In the genomic region with DNA sequence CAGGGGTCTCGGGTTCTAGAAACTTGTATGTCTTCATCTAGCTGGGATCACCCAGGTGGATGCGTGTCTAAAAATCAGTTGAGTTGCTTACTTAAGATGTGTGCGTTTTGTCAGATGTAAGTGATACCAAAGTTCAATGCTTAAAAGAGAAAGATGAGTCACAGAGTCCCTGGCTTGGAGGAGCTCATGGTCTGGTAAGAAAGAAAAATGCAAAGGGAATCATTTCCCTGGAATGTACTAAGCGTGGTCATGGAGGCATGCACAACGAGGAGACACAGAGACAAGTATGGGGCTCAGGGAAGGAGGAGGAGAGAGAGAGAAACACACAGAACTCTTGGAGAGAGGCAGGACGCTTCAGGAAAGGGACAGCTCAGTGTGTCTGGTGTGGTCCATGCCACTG, we compare ENCODE assay signal across 12 cellular contexts.
DNase-seq lines count a peak whose midpoint lies in the region; ATAC-seq and TF ChIP-seq lines count a peak whose summit lies in the region.
"Had no signal": no experiment of that assay in that cellular context is flagged by ENCODE, and none has a peak within 500 bp of the region (broad histone marks: within the 10 kb centered on the region; RNA-seq: fewer than 3 reads in every experiment).

No MANE protein-coding gene starts in this region.

- peak; percentile 79 for DNase-seq in GM04504 (ENCODE audit: low read depth)
- no peak for DNase-seq in RWPE2 (ENCODE audit: low spot score)
- DNase-seq in fibroblast of mammary gland (ENCODE audit: low read depth): peak; percentile 92
- DNase-seq in skeletal muscle cell (ENCODE audit: low read depth): peak; percentile 84
- no peak for DNase-seq in aorta
- no peak for DNase-seq in mucosa of descending colon
- DNase-seq: activated B cell treated with CpG ODN at 0.5 μM for 24 hours, hypothalamus, Peyer's patch had no signal

- H3K4me3 ChIP-seq in RWPE2 (ENCODE audit: severe bottlenecking) (no peak overlapping the region), fibroblast of mammary gland (ENCODE audit: control insufficient read depth, low read depth, low read length) (no peak overlapping the region), skeletal muscle cell (ENCODE audit: low read depth, low read length) (no peak overlapping the region), aorta (ENCODE audit: low read length in 2 of 2) (no peak overlapping the region), mucosa of descending colon (no peak overlapping the region)
- H3K4me3 ChIP-seq: Peyer's patch had no signal

- H3K27ac ChIP-seq in RWPE2 (ENCODE audit: poor library complexity, severe bottlenecking) (peak overlapping the region; percentile 13), aorta (ENCODE audit: low read depth in 1 of 2, low read length in 2 of 2) (no peak overlapping the region)
- H3K27ac ChIP-seq: KMS-11, Peyer's patch had no signal

- ATAC-seq in RWPE2 (ENCODE audit: low read depth) (peak; percentile 92), aorta (ENCODE audit: low FRiP score) (no peak), GM21825 (IDR thresholded peaks at IDR 0.05; ENCODE audit: unreplicated experiment) (no peak), HG03139 (IDR thresholded peaks at IDR 0.05; ENCODE audit: unreplicated experiment) (no peak), mucosa of descending colon (no peak)

- no peaks in the 10 kb centered on the region for H3K36me3 ChIP-seq in RWPE2 (ENCODE audit: low read depth)
- H3K36me3 ChIP-seq in aorta (ENCODE audit: control insufficient read depth in 1 of 2, insufficient read depth in 2 of 2, low read length in 1 of 2): no peaks in the 10 kb centered on the region
- no peaks in the 10 kb centered on the region for H3K36me3 ChIP-seq in mucosa of descending colon (ENCODE audit: low read depth)
- H3K36me3 ChIP-seq: Peyer's patch had no signal

- TF ChIP-seq CTCF in RWPE2 (IDR thresholded peaks at IDR 0.05; ENCODE audit: poor library complexity, severe bottlenecking): no peak
- no peak for TF ChIP-seq CTCF in fibroblast of mammary gland (conservative IDR thresholded peaks at IDR 0.05; ENCODE audit: control insufficient read depth, insufficient read depth, low read depth, low read length)
- no peak for TF ChIP-seq CTCF in mucosa of descending colon (IDR thresholded peaks at IDR 0.05)

- H3K27me3 ChIP-seq in RWPE2 (ENCODE audit: insufficient read depth, poor library complexity, severe bottlenecking): no peaks in the 10 kb centered on the region
- no peaks in the 10 kb centered on the region for H3K27me3 ChIP-seq in aorta (ENCODE audit: control insufficient read depth in 1 of 2, insufficient read depth in 2 of 2, low read length in 1 of 2)
- H3K27me3 ChIP-seq: Peyer's patch had no signal

- H3K4me1 ChIP-seq in RWPE2 (ENCODE audit: insufficient read depth, poor library complexity, severe bottlenecking): peaks cover 22% of the 10 kb centered on the region
- no peaks in the 10 kb centered on the region for H3K4me1 ChIP-seq in aorta (ENCODE audit: control insufficient read depth in 1 of 2, insufficient read depth in 2 of 2, low read length in 2 of 2)
- H3K4me1 ChIP-seq in mucosa of descending colon (ENCODE audit: low read depth): no peaks in the 10 kb centered on the region
- H3K4me1 ChIP-seq: Peyer's patch had no signal

- 71 to 77% methylated on average over 6 of the region's 6 CpGs for WGBS in aorta, 2 donors

- H3K9me3 ChIP-seq in RWPE2 (ENCODE audit: severe bottlenecking) (no peaks in the 10 kb centered on the region), aorta (ENCODE audit: control insufficient read depth, low read length) (no peaks in the 10 kb centered on the region), mucosa of descending colon (no peaks in the 10 kb centered on the region)
- H3K9me3 ChIP-seq: Peyer's patch had no signal

- intact Hi-C loops in aorta (cut with DNase I): no loop called here
- intact Hi-C loops in mucosa of descending colon (cut with DNase I, micrococcal nuclease): no loop called here

Comparison
In these comparisons a context has a peak if more than half of its experiments do, and no peak if none do; other contexts are left out.
1. DNase-seq: peak in GM04504 (single experiment), fibroblast of mammary gland (single experiment) and skeletal muscle cell (single experiment); none in RWPE2 (single experiment), aorta (0 of 2) and mucosa of descending colon (0 of 3).